9 cellular contexts compared by ENCODE assay signal in genomic region chr17:4229627-4230026, GRCh38. TPM values are rescaled to one million over a fixed set of nuclear protein-coding genes. Genes with fewer than 3 reads are reported as not detected.
A peak's percentile ranks its signal among the peaks of the same experiment; 100 is the strongest.
DNase-seq lines count a peak whose midpoint lies in the region; ATAC-seq and TF ChIP-seq lines count a peak whose summit lies in the region.
"Had no signal": no experiment of that assay in that cellular context is flagged by ENCODE, and none has a peak within 500 bp of the region (broad histone marks: within the 10 kb centered on the region; RNA-seq: fewer than 3 reads in every experiment).

No MANE protein-coding gene starts in this region.

- H3K36me3 ChIP-seq in ectodermal cell (ENCODE audit: control insufficient read depth, insufficient read depth, low read length) (peaks cover 14% of the 10 kb centered on the region), mucosa of descending colon (ENCODE audit: low read depth) (no peaks in the 10 kb centered on the region), aorta (ENCODE audit: control insufficient read depth in 1 of 2, insufficient read depth in 2 of 2, low read length in 1 of 2) (no peaks in the 10 kb centered on the region)

- peak overlapping the region; percentile 39 for H3K27ac ChIP-seq in ectodermal cell (ENCODE audit: insufficient read depth, low read depth, low read length, poor library complexity, severe bottlenecking)
- H3K27ac ChIP-seq in aorta (ENCODE audit: low read depth in 1 of 2, low read length in 2 of 2), result peak overlapping the region; percentile 82 to 95

- ATAC-seq in mucosa of descending colon (peak; percentile 11), aorta (ENCODE audit: low FRiP score) (peak; percentile 82), GM18858 (IDR thresholded peaks at IDR 0.05; ENCODE audit: unreplicated experiment) (no peak)

- WGBS in ectodermal cell, 2 experiments, result 91 to 93% methylated on average over 5 of the region's 5 CpGs
- WGBS in aorta, 2 donors, result 19 to 26% methylated on average over 5 of the region's 5 CpGs

- TF ChIP-seq CTCF in mucosa of descending colon (IDR thresholded peaks at IDR 0.05), result no peak

- DNase-seq in NCI-H2171 treated with DMSO at 0.1 percent for 48 hours (lab: John Stamatoyannopoulos, UW) (peak; percentile 28), NCI-H2171 (lab: John Stamatoyannopoulos, UW) (no peak), mucosa of descending colon (peak in 1 of 3 donors; percentile 26), aorta (peak; percentile 65 to 83), NCI-H2107 treated with DMSO at 0.1 percent for 48 hours (lab: John Stamatoyannopoulos, UW; ENCODE audit: unreplicated experiment) (no peak), SKM-1 treated with dmso at 0.1 percent for 144 hours (lab: John Stamatoyannopoulos, UW; ENCODE audit: unreplicated experiment) (no peak)
- DNase-seq: 8988T had no signal

- H3K4me1 ChIP-seq in ectodermal cell (ENCODE audit: control insufficient read depth, insufficient read depth, low read length) (no peaks in the 10 kb centered on the region), mucosa of descending colon (ENCODE audit: low read depth) (peaks cover 7% of the 10 kb centered on the region), aorta (ENCODE audit: control insufficient read depth in 1 of 2, insufficient read depth in 2 of 2, low read length in 2 of 2) (peaks cover 5 to 7% of the 10 kb centered on the region in 2 donors)

- H3K9me3 ChIP-seq in ectodermal cell (ENCODE audit: control insufficient read depth, low read length) (no peaks in the 10 kb centered on the region), mucosa of descending colon (no peaks in the 10 kb centered on the region), aorta (ENCODE audit: control insufficient read depth, low read length) (no peaks in the 10 kb centered on the region)

- intact Hi-C loops in mucosa of descending colon (cut with DNase I, micrococcal nuclease), result no loop called here
- intact Hi-C loops in aorta (cut with DNase I), result no loop called here

- H3K27me3 ChIP-seq in ectodermal cell (ENCODE audit: control insufficient read depth, insufficient read depth, low read length, poor library complexity, severe bottlenecking) (no peaks in the 10 kb centered on the region), aorta (ENCODE audit: control insufficient read depth in 1 of 2, insufficient read depth in 2 of 2, low read length in 1 of 2) (no peaks in the 10 kb centered on the region)

- no peak overlapping the region for H3K4me3 ChIP-seq in ectodermal cell (ENCODE audit: insufficient read depth, low read depth, low read length)
- no peak overlapping the region for H3K4me3 ChIP-seq in mucosa of descending colon
- peak overlapping the region; percentile 36 to 79 for H3K4me3 ChIP-seq in aorta (ENCODE audit: low read length in 2 of 2)

RNA-seq across cellular contexts. Expression of gene ANKFY1, which starts 34.2 kb away (rescaled TPM):
- polyA plus RNA-seq in ectodermal cell (2013, experiment 1 of 4), result 51.6 TPM
- polyA plus RNA-seq in ectodermal cell (2013, experiment 2 of 4), result 55.2 TPM
- 37.3 TPM for polyA plus RNA-seq in ectodermal cell (2013, experiment 3 of 4)
- 42.9 TPM for polyA plus RNA-seq in ectodermal cell (2013, experiment 4 of 4)
- total RNA-seq in mucosa of descending colon (10 to 100 TPM; 52.0 to 94.3 (median 59.5) TPM), aorta (10 to 100 TPM; 58.0 to 71.6 TPM)
- 10 to 100 TPM in 1 of 2 donors, 1 to 10 TPM in 1; 4.5 to 17.4 TPM for polyA plus RNA-seq in aorta

Comparison
In these comparisons a context has a peak if more than half of its experiments do, and no peak if none do; other contexts are left out.
1. DNase-seq: peak in NCI-H2171 treated with DMSO at 0.1 percent for 48 hours (single experiment) and aorta (2 of 2); none in NCI-H2171 (single experiment), NCI-H2107 treated with DMSO at 0.1 percent for 48 hours (single experiment) and SKM-1 treated with dmso at 0.1 percent for 144 hours (single experiment).
2. H3K4me3 ChIP-seq: peak in aorta (2 of 2); none in ectodermal cell (single experiment) and mucosa of descending colon (single experiment).